ENCODE assay signal across 8 cellular contexts in genomic region chr11:9565822-9566560, GRCh38. TPM values are rescaled to one million over a fixed set of nuclear protein-coding genes. Genes with fewer than 3 reads are reported as not detected.
DNase-seq lines count a peak whose midpoint lies in the region; ATAC-seq and TF ChIP-seq lines count a peak whose summit lies in the region.

No MANE protein-coding gene starts in this region.

- intact Hi-C loops in esophagus squamous epithelium (cut with DNase I) (no loop called here), dorsolateral prefrontal cortex (cut with DNase I) (no loop called here)

- peaks cover 45% of the 10 kb centered on the region for H3K4me1 Mint-ChIP-seq in neural progenitor cell

- WGBS in esophagus squamous epithelium, 2 donors: 6 to 11% methylated on average over 6 to 7 of the region's 7 CpGs

- H3K79me2 ChIP-seq in neural progenitor cell (ENCODE audit: low read depth): no peaks in the 10 kb centered on the region

- no peaks in the 10 kb centered on the region for H3K36me3 Mint-ChIP-seq in neural progenitor cell

- DNase-seq in Ammon's horn (ENCODE audit: low spot score) (peak; percentile 32), NCI-H774 (lab: John Stamatoyannopoulos, UW) (peak; percentile 89), esophagus squamous epithelium (lab: John Stamatoyannopoulos, UW) (no peak), neural progenitor cell (ENCODE audit: low spot score) (peak; percentile 90), dorsolateral prefrontal cortex (no peak)
- peak; percentile 36 for DNase-seq in activated CD8-positive, alpha-beta memory T cell treated with anti-CD3 and anti-CD28 coated beads, Interleukin-2, amount 50 U/mL, for 24 hours (ENCODE audit: extremely low read depth)

- peak overlapping the region; percentile 21 for H3K4me2 ChIP-seq in neural progenitor cell

- H3K4me1 ChIP-seq in esophagus squamous epithelium (peaks cover 24 to 67% (median 51%) of the 10 kb centered on the region in 3 donors), neural progenitor cell (peaks cover 27% of the 10 kb centered on the region)

- peaks cover 34% of the 10 kb centered on the region for H3F3A ChIP-seq in neural progenitor cell (ENCODE audit: low read depth)

- ATAC-seq in GM19043 (IDR thresholded peaks at IDR 0.05; ENCODE audit: low read depth, unreplicated experiment): peak; percentile 81
- ATAC-seq in HG03159 (IDR thresholded peaks at IDR 0.05; ENCODE audit: unreplicated experiment): peak; percentile 79

- H3K27ac ChIP-seq in esophagus squamous epithelium (peak overlapping the region; percentile 78 to 99 (median 95)), neural progenitor cell (peak overlapping the region; percentile 46), dorsolateral prefrontal cortex (peak overlapping the region in 5 of 59 donors; percentile 14 to 78 (median 23))

- peak overlapping the region; percentile 99 for H3K27ac Mint-ChIP-seq in neural progenitor cell

- H3K9me3 ChIP-seq in esophagus squamous epithelium (peaks cover 0 to 5% (median 0%) of the 10 kb centered on the region in 3 donors), neural progenitor cell (ENCODE audit: low read depth) (no peaks in the 10 kb centered on the region)

- no peak for TF ChIP-seq CTCF in esophagus squamous epithelium (IDR thresholded peaks at IDR 0.05)
- TF ChIP-seq CTCF in neural progenitor cell (IDR thresholded peaks at IDR 0.05): no peak
- TF ChIP-seq CTCF in dorsolateral prefrontal cortex (IDR thresholded peaks at IDR 0.05 in 54 of 56, conservative IDR thresholded peaks at IDR 0.05 in 2 of 56; ENCODE audit: low read depth in 1 of 56, partially characterized antibody in 56 of 56): no peak

- TF ChIP-seq POLR2A in esophagus squamous epithelium (IDR thresholded peaks at IDR 0.05): peak in 2 of 4 donors; percentile 25

- no peaks in the 10 kb centered on the region for H3K27me3 ChIP-seq in esophagus squamous epithelium
- H3K27me3 ChIP-seq in neural progenitor cell: no peaks in the 10 kb centered on the region
- H3K27me3 ChIP-seq in dorsolateral prefrontal cortex: no peaks in the 10 kb centered on the region

- H4K20me1 ChIP-seq in neural progenitor cell (ENCODE audit: low read depth): no peaks in the 10 kb centered on the region

- H3K4me3 ChIP-seq in esophagus squamous epithelium: no peak overlapping the region
- H3K4me3 ChIP-seq in neural progenitor cell: no peak overlapping the region
- H3K4me3 ChIP-seq in dorsolateral prefrontal cortex: no peak overlapping the region

- H3K27me3 Mint-ChIP-seq in neural progenitor cell (ENCODE audit: insufficient read depth, low read depth): peaks cover 6% of the 10 kb centered on the region

- no peak overlapping the region for H2AFZ ChIP-seq in neural progenitor cell (replicated peaks)

- peaks cover 15% of the 10 kb centered on the region for H3K9me3 Mint-ChIP-seq in neural progenitor cell

- H3K36me3 ChIP-seq in esophagus squamous epithelium (no peaks in the 10 kb centered on the region), neural progenitor cell (no peaks in the 10 kb centered on the region)

- H3K9ac ChIP-seq in neural progenitor cell: no peak overlapping the region

- peak overlapping the region; percentile 61 for H3K4me3 Mint-ChIP-seq in neural progenitor cell

RNA-seq across cellular contexts. Expression of gene WEE1, which starts 7.5 kb away (rescaled TPM):
- 10 to 100 TPM; 20.1 to 38.7 (median 36.5) TPM for total RNA-seq in esophagus squamous epithelium
- 123 and 156 TPM in 2 replicates for total RNA-seq in neural progenitor cell (ENCODE audit: low replicate concordance)
- total RNA-seq in dorsolateral prefrontal cortex: 1 to 10 TPM in 119 of 120 experiments, under 1 TPM in 1; 0.76 to 9.5 (median 2.7) TPM

Comparison
In these comparisons a context has a peak if more than half of its experiments do, and no peak if none do; other contexts are left out.
1. DNase-seq: peak in Ammon's horn (single experiment), NCI-H774 (single experiment), activated CD8-positive, alpha-beta memory T cell treated with anti-CD3 and anti-CD28 coated beads, Interleukin-2, amount 50 U/mL, for 24 hours (single experiment) and neural progenitor cell (single experiment); none in esophagus squamous epithelium (single experiment) and dorsolateral prefrontal cortex (0 of 10).